In the genomic region with DNA sequence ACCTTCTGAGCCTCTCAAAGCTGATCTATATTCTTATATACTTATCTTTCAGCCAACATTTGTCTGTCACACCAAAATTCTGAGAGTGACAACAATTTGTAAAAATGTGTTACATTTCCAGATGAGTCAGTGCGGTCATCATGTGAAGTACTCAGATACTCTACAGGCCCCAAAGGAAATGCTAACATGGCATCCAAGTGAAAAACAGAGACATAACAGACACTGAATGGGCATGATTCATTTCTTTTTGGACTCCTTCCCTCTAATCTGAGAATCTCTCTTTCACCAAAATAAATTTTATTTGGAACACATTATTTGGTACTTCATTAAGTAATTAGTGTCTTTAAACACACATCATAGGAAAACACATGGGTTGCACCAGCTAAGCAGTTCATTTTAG, we compare ENCODE assay signal across 21 cellular contexts.
DNase-seq lines count a peak whose midpoint lies in the region; ATAC-seq, FAIRE-seq and TF ChIP-seq lines count a peak whose summit lies in the region.
"Had no signal": no experiment of that assay in that cellular context is flagged by ENCODE, and none has a peak within 500 bp of the region (broad histone marks: within the 10 kb centered on the region; RNA-seq: fewer than 3 reads in every experiment).

No MANE protein-coding gene starts in this region.

- BruUV-seq in K562 (replicated peaks; lab: Mats Ljungman, UMichigan) = no TSS peak

- H3K18ac ChIP-seq in mesenchymal stem cell (ENCODE audit: low read depth in 1 of 2, low read length in 2 of 2) = no peak overlapping the region

- H2AK5ac ChIP-seq in mesenchymal stem cell (ENCODE audit: low read length, severe bottlenecking) = no peak overlapping the region

- H3K14ac ChIP-seq in mesenchymal stem cell (ENCODE audit: low read length in 2 of 2) = no peak overlapping the region

- no peak for TF ChIP-seq EP300 in K562 (IDR thresholded peaks at IDR 0.05; ENCODE audit: low read length)

- 45% methylated on average over 1 of the region's 1 CpG for WGBS in K562 (ENCODE audit: insufficient coverage, low coverage, missing lambda C conversion rate)
- WGBS in mesenchymal stem cell = 90% methylated on average over 1 of the region's 1 CpG

- H4K20me1 ChIP-seq in K562 (replicated peaks; ENCODE audit: control insufficient read depth, insufficient read depth, low read length) = no peaks in the 10 kb centered on the region

- no peak overlapping the region for H2BK120ac ChIP-seq in mesenchymal stem cell (ENCODE audit: low read depth, low read length)

- no peak overlapping the region for H3K4me3 ChIP-seq in K562
- no peak overlapping the region for H3K4me3 ChIP-seq in mesenchymal stem cell (ENCODE audit: insufficient read depth in 1 of 2, low read depth in 1 of 2, low read length in 2 of 2)
- H3K4me3 ChIP-seq: A549 had no signal

- H3K9me1 ChIP-seq in K562 (ENCODE audit: control insufficient read depth, insufficient read depth, low read length) = no peaks in the 10 kb centered on the region

- POLR2A ChIA-PET in K562 (lab: Yijun Ruan, JAX) = interaction anchor here (0.6 kb wide), 1 partner anchor 160 kb away, joined by 3 read pairs; no protein-coding TSS in a partner anchor

- TF ChIP-seq POLR2A in H54 (IDR thresholded peaks at IDR 0.05; ENCODE audit: low read depth, low read length) = no peak
- TF ChIP-seq POLR2A in K562 (conservative IDR thresholded peaks at IDR 0.05) = no peak

- in situ Hi-C loops in K562 (cut with MboI) = no loop called here

- no peak overlapping the region for H3K27ac ChIP-seq in K562 (ENCODE audit: extremely low read depth, low read depth, low read length)
- no peak overlapping the region for H3K27ac ChIP-seq in mesenchymal stem cell (ENCODE audit: low read length, poor library complexity, severe bottlenecking)
- H3K27ac ChIP-seq: A549, C4-2B, KMS-11 had no signal

- H3K23ac ChIP-seq in mesenchymal stem cell (ENCODE audit: low read length in 2 of 2) = no peak overlapping the region

- H3K4ac ChIP-seq in mesenchymal stem cell (ENCODE audit: low read depth in 1 of 2, low read length in 2 of 2) = no peak overlapping the region

- no peak overlapping the region for H4K8ac ChIP-seq in mesenchymal stem cell (ENCODE audit: low read length)

- H2BK12ac ChIP-seq in mesenchymal stem cell (ENCODE audit: low read length in 2 of 2) = no peak overlapping the region

- H2BK5ac ChIP-seq in mesenchymal stem cell (ENCODE audit: low read depth, low read length, poor library complexity, severe bottlenecking) = no peak overlapping the region

- H4K91ac ChIP-seq in mesenchymal stem cell (ENCODE audit: low read length) = no peak overlapping the region

- TF ChIP-seq RAD21 in K562 (CRISPR knock-in tag; conservative IDR thresholded peaks at IDR 0.05 in 1 of 2, IDR thresholded peaks at IDR 0.05 in 1 of 2) = no peak

- no peaks in the 10 kb centered on the region for H3K4me1 ChIP-seq in K562 (replicated peaks in 1 of 2; ENCODE audit: control insufficient read depth in 2 of 2, insufficient read depth in 2 of 2, low read length in 2 of 2)
- H3K4me1 ChIP-seq in mesenchymal stem cell (ENCODE audit: control insufficient read depth, insufficient read depth, low read depth, low read length) = no peaks in the 10 kb centered on the region
- H3K4me1 ChIP-seq: A549, BE2C had no signal

- no peaks in the 10 kb centered on the region for H3K79me2 ChIP-seq in K562 (ENCODE audit: control insufficient read depth, insufficient read depth, low read length)

- ATAC-seq in K562 (no peak), GM18511 (IDR thresholded peaks at IDR 0.05; ENCODE audit: unreplicated experiment) (no peak), HG02623 (IDR thresholded peaks at IDR 0.05; ENCODE audit: unreplicated experiment) (no peak), GM19035 (IDR thresholded peaks at IDR 0.05; ENCODE audit: unreplicated experiment) (no peak)
- ATAC-seq: A549 had no signal

- intact Hi-C loops in K562 (cut with micrococcal nuclease) = no loop called here

- H3K36me3 ChIP-seq in K562 (ENCODE audit: control insufficient read depth, insufficient read depth, low read length) = no peaks in the 10 kb centered on the region
- H3K36me3 ChIP-seq in mesenchymal stem cell (ENCODE audit: control insufficient read depth in 1 of 2, insufficient read depth in 2 of 2, low read depth in 1 of 2, low read length in 2 of 2) = no peaks in the 10 kb centered on the region
- H3K36me3 ChIP-seq: BE2C had no signal

- DNase-seq in H54 (ENCODE audit: insufficient read length, low spot score) = no peak
- DNase-seq in NCI-H446 treated with DMSO at 0.1 percent for 48 hours (lab: John Stamatoyannopoulos, UW) = peak; percentile 44
- DNase-seq in K562 (ENCODE audit: extremely low read depth in 1 of 4, low spot score in 3 of 4) = no peak
- peak; percentile 37 for DNase-seq in mesenchymal stem cell
- DNase-seq: BE2C; CD4-positive, alpha-beta memory T cell; COR-L47; DMS153; DMS79 treated with DMSO at 0.1 percent for 48 hours; EL; HCEC 1CT had no signal

- H3K9me3 ChIP-seq in K562 (replicated peaks; ENCODE audit: control insufficient read depth, insufficient read depth, low read depth, low read length) = no peaks in the 10 kb centered on the region
- peaks cover 3% of the 10 kb centered on the region for H3K9me3 ChIP-seq in mesenchymal stem cell (ENCODE audit: control insufficient read depth, low read length)
- H3K9me3 ChIP-seq: A549, BE2C had no signal

- H3K79me1 ChIP-seq in mesenchymal stem cell (replicated peaks; ENCODE audit: low read length, poor library complexity, severe bottlenecking) = no peaks in the 10 kb centered on the region

- H3K4me2 ChIP-seq in K562 (ENCODE audit: insufficient read depth, low read length) (no peak overlapping the region), mesenchymal stem cell (ENCODE audit: low read length, poor library complexity, severe bottlenecking) (no peak overlapping the region)
- H3K4me2 ChIP-seq: A549, KMS-11 had no signal

- H2AFZ ChIP-seq in K562 (ENCODE audit: low read depth, low read length) (no peak overlapping the region), mesenchymal stem cell (ENCODE audit: low read depth, low read length) (no peak overlapping the region)

- H2BK15ac ChIP-seq in mesenchymal stem cell (ENCODE audit: low read depth, poor library complexity, severe bottlenecking) = no peak overlapping the region

- H3K9ac ChIP-seq in K562 (ENCODE audit: insufficient read depth in 1 of 2, low read depth in 2 of 2, low read length in 2 of 2) (no peak overlapping the region), mesenchymal stem cell (ENCODE audit: low read length) (no peak overlapping the region)
- H3K9ac ChIP-seq: KMS-11 had no signal

- peak; percentile 71 for FAIRE-seq in H54 (lab: Jason Lieb, UNC)
- FAIRE-seq in K562 (lab: Jason Lieb, UNC) = peak; percentile 19
- FAIRE-seq: A549, D721Med, G401.6, GM12892, H1 had no signal

- TF ChIP-seq CTCF in K562 (IDR thresholded peaks at IDR 0.05 in 2 of 3, conservative IDR thresholded peaks at IDR 0.05 in 1 of 3; ENCODE audit: insufficient read depth in 2 of 3, low read depth in 1 of 3, low read length in 3 of 3) = no peak

- CTCF ChIA-PET in K562 (lab: Yijun Ruan, JAX; ENCODE audit: low intra/inter-chr PET ratio) = no interaction called here

- H3K27me3 ChIP-seq in K562 (ENCODE audit: control insufficient read depth in 2 of 2, insufficient read depth in 2 of 2, low read length in 2 of 2) (no peaks in the 10 kb centered on the region), mesenchymal stem cell (ENCODE audit: control insufficient read depth in 1 of 2, insufficient read depth in 1 of 2, low read length in 2 of 2) (no peaks in the 10 kb centered on the region)
- H3K27me3 ChIP-seq: BE2C had no signal

TF ChIP-seq in K562, 482 proteins besides CTCF, POLR2A, EP300 and RAD21 (continues in another document):
- no peak for TF ChIP-seq BRD4 (IDR thresholded peaks at IDR 0.05)
- no peak for TF ChIP-seq SPI1 (IDR thresholded peaks at IDR 0.05; ENCODE audit: borderline replicate concordance, low read depth, low read length)
- TF ChIP-seq BMI1 (IDR thresholded peaks at IDR 0.05; ENCODE audit: low read length) = no peak
- no peak for TF ChIP-seq PPARD (CRISPR knock-in tag; IDR thresholded peaks at IDR 0.05)
- TF ChIP-seq CHCHD3 (CRISPR knock-in tag; IDR thresholded peaks at IDR 0.05) = no peak
- TF ChIP-seq, protein P1, sequence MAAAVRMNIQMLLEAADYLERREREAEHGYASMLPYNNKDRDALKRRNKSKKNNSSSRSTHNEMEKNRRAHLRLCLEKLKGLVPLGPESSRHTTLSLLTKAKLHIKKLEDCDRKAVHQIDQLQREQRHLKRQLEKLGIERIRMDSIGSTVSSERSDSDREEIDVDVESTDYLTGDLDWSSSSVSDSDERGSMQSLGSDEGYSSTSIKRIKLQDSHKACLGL (CRISPR knock-in tag; IDR thresholded peaks at IDR 0.05; ENCODE audit: borderline replicate concordance, poor library complexity, severe bottlenecking) = no peak
- no peak for TF ChIP-seq U2AF1 (optimal IDR thresholded peaks at IDR 0.05; ENCODE audit: low read depth, low read length)
- TF ChIP-seq SMARCE1 (IDR thresholded peaks at IDR 0.05) = no peak
- TF ChIP-seq POLR2B (IDR thresholded peaks at IDR 0.05; ENCODE audit: low read depth, partially characterized antibody) = no peak
- TF ChIP-seq, protein P2, sequence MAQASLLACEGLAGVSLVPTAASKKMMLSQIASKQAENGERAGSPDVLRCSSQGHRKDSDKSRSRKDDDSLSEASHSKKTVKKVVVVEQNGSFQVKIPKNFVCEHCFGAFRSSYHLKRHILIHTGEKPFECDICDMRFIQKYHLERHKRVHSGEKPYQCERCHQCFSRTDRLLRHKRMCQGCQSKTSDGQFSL (CRISPR knock-in tag; IDR thresholded peaks at IDR 0.05) = no peak
- TF ChIP-seq, protein P2 (tag; IDR thresholded peaks at IDR 0.05) = no peak
- TF ChIP-seq NCOA1 (IDR thresholded peaks at IDR 0.05; ENCODE audit: low read depth) = no peak
- TF ChIP-seq, protein P3, sequence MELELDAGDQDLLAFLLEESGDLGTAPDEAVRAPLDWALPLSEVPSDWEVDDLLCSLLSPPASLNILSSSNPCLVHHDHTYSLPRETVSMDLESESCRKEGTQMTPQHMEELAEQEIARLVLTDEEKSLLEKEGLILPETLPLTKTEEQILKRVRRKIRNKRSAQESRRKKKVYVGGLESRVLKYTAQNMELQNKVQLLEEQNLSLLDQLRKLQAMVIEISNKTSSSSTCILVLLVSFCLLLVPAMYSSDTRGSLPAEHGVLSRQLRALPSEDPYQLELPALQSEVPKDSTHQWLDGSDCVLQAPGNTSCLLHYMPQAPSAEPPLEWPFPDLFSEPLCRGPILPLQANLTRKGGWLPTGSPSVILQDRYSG (tag; conservative IDR thresholded peaks at IDR 0.05; ENCODE audit: low read depth) = no peak
- no peak for TF ChIP-seq ETV6 (IDR thresholded peaks at IDR 0.05; ENCODE audit: borderline replicate concordance in 1 of 2, low read depth in 2 of 2, low read length in 1 of 2)
- no peak for TF ChIP-seq ETV6 (CRISPR knock-in tag; IDR thresholded peaks at IDR 0.05; ENCODE audit: borderline replicate concordance)
- TF ChIP-seq CSDE1 (IDR thresholded peaks at IDR 0.05) = no peak
- no peak for TF ChIP-seq TFAM (CRISPR knock-in tag; conservative IDR thresholded peaks at IDR 0.05)

Comparison
In these comparisons a context has a peak if more than half of its experiments do, and no peak if none do; other contexts are left out.
1. DNase-seq: peak in NCI-H446 treated with DMSO at 0.1 percent for 48 hours (single experiment) and mesenchymal stem cell (single experiment); none in H54 (single experiment) and K562 (0 of 4).